8 cellular contexts compared by ENCODE assay signal in genomic region chr2:32362997-32363396, GRCh38. TPM values are rescaled to one million over a fixed set of nuclear protein-coding genes. Genes with fewer than 3 reads are reported as not detected.
DNase-seq lines count a peak whose midpoint lies in the region; ATAC-seq and TF ChIP-seq lines count a peak whose summit lies in the region.
"Not testable (repeated sequence)": the region's sequence is repeated elsewhere in the genome, so short reads cannot be mapped to it uniquely, and the experiment has no call there.

No MANE protein-coding gene starts in this region.

- peaks cover 12% of the 10 kb centered on the region; the same call in 1 of the 2 replicates for H3K9me1 ChIP-seq in IMR-90 (ENCODE audit: insufficient read depth, low read length)

- not testable (repeated sequence) for H3K9me3 Mint-ChIP-seq in CD4-positive, alpha-beta T cell; activated T-cell treated with anti-CD3 and anti-CD28 coated beads, Interleukin-2, amount 50 U/mL, for 24 hours; stimulated activated naive B cell treated with anti-CD40 and anti-IgM and Interleukin-4, amounts not matched to agents 10 μg/mL and 1 μg/mL and 100 μg/mL, for 72 hours

- peaks cover 86% of the 10 kb centered on the region for H3K4me1 Mint-ChIP-seq in CD4-positive, alpha-beta T cell (ENCODE audit: low read depth)
- H3K4me1 Mint-ChIP-seq in activated T-cell treated with anti-CD3 and anti-CD28 coated beads, Interleukin-2, amount 50 U/mL, for 24 hours (ENCODE audit: low read depth), result peaks cover 70% of the 10 kb centered on the region
- peaks cover 45 to 81% of the 10 kb centered on the region in 2 donors for H3K4me1 Mint-ChIP-seq in stimulated activated naive B cell treated with anti-CD40 and anti-IgM and Interleukin-4, amounts not matched to agents 10 μg/mL and 1 μg/mL and 100 μg/mL, for 72 hours

- not testable (repeated sequence) for H2BK5ac ChIP-seq in IMR-90 (ENCODE audit: low read depth, low read length, poor library complexity, severe bottlenecking); mesenchymal stem cell (ENCODE audit: low read depth, low read length, poor library complexity, severe bottlenecking)

- not testable (repeated sequence) for H3K27ac ChIP-seq in BLaER1; CD4-positive, alpha-beta T cell (ENCODE audit: low read depth, low read length)
- H3K27ac ChIP-seq in IMR-90 (ENCODE audit: insufficient read depth, low read length) (peak overlapping the region; percentile 42; the same call in 1 of the 2 replicates), OCI-LY3 (ENCODE audit: low read length) (peak overlapping the region; percentile 74), VCaP (0 out of 2 replicates have a peak overlapping the region, but pooled peaks have one; percentile 14), mesenchymal stem cell (ENCODE audit: low read length, poor library complexity, severe bottlenecking) (peak overlapping the region; percentile 32)

- H3K23ac ChIP-seq in IMR-90 (ENCODE audit: low read depth, low read length); mesenchymal stem cell (ENCODE audit: low read length in 2 of 2): not testable (repeated sequence)

- H3K4me1 ChIP-seq in BLaER1 (peaks cover 36% of the 10 kb centered on the region), OCI-LY3 (ENCODE audit: low read length) (peaks cover 69% of the 10 kb centered on the region)
- H3K4me1 ChIP-seq in IMR-90 (ENCODE audit: control insufficient read depth, insufficient read depth, low read length); mesenchymal stem cell (ENCODE audit: control insufficient read depth, insufficient read depth, low read depth, low read length): not testable (repeated sequence)

- not testable (repeated sequence) for H3K4ac ChIP-seq in IMR-90 (ENCODE audit: low read depth, low read length); mesenchymal stem cell (ENCODE audit: low read depth in 1 of 2, low read length in 2 of 2)

- H3K18ac ChIP-seq in IMR-90 (ENCODE audit: low read depth, low read length); mesenchymal stem cell (ENCODE audit: low read depth in 1 of 2, low read length in 2 of 2): not testable (repeated sequence)

- TF ChIP-seq POLR2A in IMR-90 (IDR thresholded peaks at IDR 0.05; ENCODE audit: low read depth, low read length), result not testable (repeated sequence)

- not testable (repeated sequence) for H2BK20ac ChIP-seq in IMR-90 (ENCODE audit: low read depth, low read length)

- H3K36me3 Mint-ChIP-seq in CD4-positive, alpha-beta T cell (ENCODE audit: low read depth), result peaks cover 31% of the 10 kb centered on the region
- peaks cover 67% of the 10 kb centered on the region for H3K36me3 Mint-ChIP-seq in activated T-cell treated with anti-CD3 and anti-CD28 coated beads, Interleukin-2, amount 50 U/mL, for 24 hours (ENCODE audit: low read depth)
- H3K36me3 Mint-ChIP-seq in stimulated activated naive B cell treated with anti-CD40 and anti-IgM and Interleukin-4, amounts not matched to agents 10 μg/mL and 1 μg/mL and 100 μg/mL, for 72 hours, result peaks cover 28 to 57% of the 10 kb centered on the region in 2 donors

- DNase-seq in CD4-positive, alpha-beta T cell; IMR-90; activated T-cell treated with anti-CD3 and anti-CD28 coated beads, Interleukin-2, amount 50 U/mL, for 24 hours; mesenchymal stem cell; stimulated activated naive B cell treated with anti-CD40 and anti-IgM and Interleukin-4, amounts not matched to agents 10 μg/mL and 1 μg/mL and 100 μg/mL, for 72 hours: not testable (repeated sequence)

- not testable (repeated sequence) for BruUV-seq in IMR-90 (replicated peaks; lab: Mats Ljungman, UMichigan)

- H3K79me1 ChIP-seq in IMR-90 (ENCODE audit: low read depth in 1 of 2, low read length in 2 of 2), result peaks cover 3 to 40% of the 10 kb centered on the region in 2 experiments; a peak in 3 of 4 replicates
- H3K79me1 ChIP-seq in mesenchymal stem cell (replicated peaks; ENCODE audit: low read length, poor library complexity, severe bottlenecking), result not testable (repeated sequence)

- not testable (repeated sequence) for H3K4me3 ChIP-seq in BLaER1; IMR-90 (ENCODE audit: insufficient read depth, low read depth, low read length); mesenchymal stem cell (ENCODE audit: insufficient read depth in 1 of 2, low read depth in 1 of 2, low read length in 2 of 2)
- peak overlapping the region; percentile 34 for H3K4me3 ChIP-seq in OCI-LY3 (ENCODE audit: low read length)

- not testable (repeated sequence) for H3K9ac ChIP-seq in BLaER1; IMR-90 (ENCODE audit: low read depth, low read length); OCI-LY3 (ENCODE audit: low read length); mesenchymal stem cell (ENCODE audit: low read length)

- not testable (repeated sequence) for H2AK5ac ChIP-seq in IMR-90 (ENCODE audit: low read depth, low read length); mesenchymal stem cell (ENCODE audit: low read length, severe bottlenecking)

- peaks cover 99% of the 10 kb centered on the region for H3K79me2 ChIP-seq in OCI-LY3 (ENCODE audit: low read length)

- H4K8ac ChIP-seq in IMR-90 (ENCODE audit: low read depth in 2 of 2, low read length in 2 of 2); mesenchymal stem cell (ENCODE audit: low read length): not testable (repeated sequence)

- peak overlapping the region; percentile 8 for H3K27ac Mint-ChIP-seq in CD4-positive, alpha-beta T cell
- H3K27ac Mint-ChIP-seq in activated T-cell treated with anti-CD3 and anti-CD28 coated beads, Interleukin-2, amount 50 U/mL, for 24 hours, result peak overlapping the region; percentile 14
- H3K27ac Mint-ChIP-seq in stimulated activated naive B cell treated with anti-CD40 and anti-IgM and Interleukin-4, amounts not matched to agents 10 μg/mL and 1 μg/mL and 100 μg/mL, for 72 hours, result peak overlapping the region; percentile 37

- not testable (repeated sequence) for H3K4me3 Mint-ChIP-seq in CD4-positive, alpha-beta T cell; activated T-cell treated with anti-CD3 and anti-CD28 coated beads, Interleukin-2, amount 50 U/mL, for 24 hours
- peak overlapping the region in 1 of 2 donors; percentile 14 for H3K4me3 Mint-ChIP-seq in stimulated activated naive B cell treated with anti-CD40 and anti-IgM and Interleukin-4, amounts not matched to agents 10 μg/mL and 1 μg/mL and 100 μg/mL, for 72 hours

- H3K56ac ChIP-seq in IMR-90 (ENCODE audit: extremely low read depth, insufficient read depth, low read length), result not testable (repeated sequence)

- not testable (repeated sequence) for H3K27me3 Mint-ChIP-seq in CD4-positive, alpha-beta T cell; activated T-cell treated with anti-CD3 and anti-CD28 coated beads, Interleukin-2, amount 50 U/mL, for 24 hours; stimulated activated naive B cell treated with anti-CD40 and anti-IgM and Interleukin-4, amounts not matched to agents 10 μg/mL and 1 μg/mL and 100 μg/mL, for 72 hours

- TF ChIP-seq RAD21 in IMR-90 (IDR thresholded peaks at IDR 0.05; ENCODE audit: low read length), result not testable (repeated sequence)

- in situ Hi-C loops in IMR-90 (cut with MboI; ENCODE audit: low sequenced_read_pairs), result not testable (repeated sequence)

- H2AFZ ChIP-seq in IMR-90 (replicated peaks; ENCODE audit: low read length, poor library complexity); OCI-LY3 (ENCODE audit: low read depth, low read length); mesenchymal stem cell (ENCODE audit: low read depth, low read length): not testable (repeated sequence)

- not testable (repeated sequence) for H4K5ac ChIP-seq in IMR-90 (ENCODE audit: low read depth, low read length)

- intact Hi-C loops in CD4-positive, alpha-beta T cell (cut with DNase I, micrococcal nuclease); IMR-90 (cut with micrococcal nuclease): not testable (repeated sequence)

- not testable (repeated sequence) for H3K14ac ChIP-seq in IMR-90 (replicated peaks; ENCODE audit: low read depth, low read length); mesenchymal stem cell (ENCODE audit: low read length in 2 of 2)

- H2AK9ac ChIP-seq in IMR-90 (replicated peaks; ENCODE audit: low read depth, low read length, poor library complexity), result not testable (repeated sequence)

- CTCF ChIA-PET in CD4-positive, alpha-beta T cell (lab: Charles Lee); IMR-90 (lab: Yijun Ruan, JAX): not testable (repeated sequence)

- not testable (repeated sequence) for H2BK12ac ChIP-seq in mesenchymal stem cell (ENCODE audit: low read length in 2 of 2)

- H4K20me1 ChIP-seq in BLaER1, result peaks cover 100% of the 10 kb centered on the region
- peaks cover 95% of the 10 kb centered on the region for H4K20me1 ChIP-seq in IMR-90 (ENCODE audit: insufficient read depth, low read length)
- peaks cover 87% of the 10 kb centered on the region for H4K20me1 ChIP-seq in OCI-LY3 (ENCODE audit: insufficient read depth, low read length)

- not testable (repeated sequence) for H2BK15ac ChIP-seq in IMR-90 (ENCODE audit: low read depth, low read length); mesenchymal stem cell (ENCODE audit: low read depth, poor library complexity, severe bottlenecking)

- not testable (repeated sequence) for H3K27me3 ChIP-seq in BLaER1; CD4-positive, alpha-beta T cell (ENCODE audit: control insufficient read depth, insufficient read depth, low read length); IMR-90 (ENCODE audit: control insufficient read depth, insufficient read depth, low read length); OCI-LY3 (ENCODE audit: low read depth, low read length); mesenchymal stem cell (ENCODE audit: control insufficient read depth in 1 of 2, insufficient read depth in 1 of 2, low read length in 2 of 2)

- H3K9me3 ChIP-seq in BLaER1; CD4-positive, alpha-beta T cell (ENCODE audit: control insufficient read depth, low read length); IMR-90 (ENCODE audit: control insufficient read depth, insufficient read depth, low read length); OCI-LY3 (ENCODE audit: insufficient read depth, low read length); mesenchymal stem cell (ENCODE audit: control insufficient read depth, low read length): not testable (repeated sequence)

- dilution Hi-C loops in IMR-90 (cut with HindIII; ENCODE audit: low sequenced_read_pairs, unreplicated experiment), result not testable (repeated sequence)

- not testable (repeated sequence) for TF ChIP-seq CTCF in CD4-positive, alpha-beta T cell (IDR thresholded peaks at IDR 0.05); IMR-90 (conservative IDR thresholded peaks at IDR 0.05; ENCODE audit: low read depth, low read length); OCI-LY3 (IDR thresholded peaks at IDR 0.05; ENCODE audit: low read depth, low read length); VCaP (conservative IDR thresholded peaks at IDR 0.05)

- no CpG with 5 or more reads among the region's 2 CpGs for WGBS in IMR-90 (ENCODE audit: extremely low coverage in 2 of 2, insufficient read length in 1 of 2), 2 experiments
- WGBS in mesenchymal stem cell, result 100% methylated on average over 2 of the region's 2 CpGs

- H3K36me3 ChIP-seq in BLaER1, result peaks cover 42% of the 10 kb centered on the region
- not testable (repeated sequence) for H3K36me3 ChIP-seq in IMR-90 (ENCODE audit: control insufficient read depth, insufficient read depth, low read length); mesenchymal stem cell (ENCODE audit: control insufficient read depth in 1 of 2, insufficient read depth in 2 of 2, low read depth in 1 of 2, low read length in 2 of 2)
- peaks cover 40% of the 10 kb centered on the region for H3K36me3 ChIP-seq in OCI-LY3 (replicated peaks; ENCODE audit: low read depth, low read length)

- POLR2A ChIA-PET in CD4-positive, alpha-beta T cell (lab: Charles Lee); IMR-90 (lab: Charles Lee; ENCODE audit: unreplicated experiment): not testable (repeated sequence)

- ATAC-seq in CD4-positive, alpha-beta T cell (ENCODE audit: poor library complexity); IMR-90 (ENCODE audit: low read depth); stimulated activated naive B cell treated with anti-CD40 and anti-IgM and Interleukin-4, amounts not matched to agents 10 μg/mL and 1 μg/mL and 100 μg/mL, for 72 hours (replicated peaks): not testable (repeated sequence)

- H3K4me2 ChIP-seq in BLaER1 (peak overlapping the region; percentile 30; the same call in 1 of the 2 replicates), OCI-LY3 (ENCODE audit: low read length) (peak overlapping the region; percentile 62)
- not testable (repeated sequence) for H3K4me2 ChIP-seq in IMR-90 (ENCODE audit: low read depth, low read length); mesenchymal stem cell (ENCODE audit: low read length, poor library complexity, severe bottlenecking)

- H2BK120ac ChIP-seq in IMR-90 (ENCODE audit: low read depth, low read length); mesenchymal stem cell (ENCODE audit: low read depth, low read length): not testable (repeated sequence)

- not testable (repeated sequence) for H4K91ac ChIP-seq in IMR-90 (ENCODE audit: insufficient read depth, low read depth, low read length); mesenchymal stem cell (ENCODE audit: low read length)

RNA-seq across cellular contexts. Expression of gene BIRC6, which starts 6.2 kb away (rescaled TPM):
- 100 to 1,000 TPM; 110 to 113 TPM for total RNA-seq in CD4-positive, alpha-beta T cell
- 251 and 316 TPM in 2 replicates for total RNA-seq in IMR-90 (2012; rRNA removed)
- 21.1 and 26.5 TPM in 2 replicates for polyA plus RNA-seq in IMR-90 (2012; rRNA removed)
- 7.3 and 9.8 TPM in 2 replicates for polyA plus RNA-seq in IMR-90 (2012; cell fraction: cytosol; rRNA removed)
- 11.4 and 57.8 TPM in 2 replicates for polyA plus RNA-seq in IMR-90 (2012; cell fraction: nucleus; rRNA removed; ENCODE audit: low replicate concordance)
- 13.8 TPM for polyA plus RNA-seq in mesenchymal stem cell (2013, experiment 1 of 2)
- polyA plus RNA-seq in mesenchymal stem cell (2013, experiment 2 of 2), result 14.1 TPM
